ENCODE assay signal across 8 cellular contexts in genomic region chr9:62838024-62838718, GRCh38.
DNase-seq lines count a peak whose midpoint lies in the region; ATAC-seq, FAIRE-seq and TF ChIP-seq lines count a peak whose summit lies in the region.
"Not testable (repeated sequence)": the region's sequence is repeated elsewhere in the genome, so short reads cannot be mapped to it uniquely, and the experiment has no call there.

No MANE protein-coding gene starts in this region.

- H3K27me3 ChIP-seq in K562 (ENCODE audit: control insufficient read depth in 2 of 2, insufficient read depth in 2 of 2, low read length in 2 of 2); ovary: not testable (repeated sequence)

- BruUV-seq in K562 (replicated peaks; lab: Mats Ljungman, UMichigan) = not testable (repeated sequence)

- H3K27ac ChIP-seq in K562 (ENCODE audit: extremely low read depth, low read depth, low read length); ovary: not testable (repeated sequence)

- in situ Hi-C loops in K562 (cut with MboI) = not testable (repeated sequence)

- not testable (repeated sequence) for H3K4me2 ChIP-seq in K562 (ENCODE audit: insufficient read depth, low read length)

- intact Hi-C loops in K562 (cut with micrococcal nuclease); left cardiac atrium (cut with DNase I); ovary (cut with DNase I): not testable (repeated sequence)

- H3K4me1 ChIP-seq in K562 (replicated peaks in 1 of 2; ENCODE audit: control insufficient read depth in 2 of 2, insufficient read depth in 2 of 2, low read length in 2 of 2); ovary (ENCODE audit: insufficient read depth): not testable (repeated sequence)

- not testable (repeated sequence) for H3K79me2 ChIP-seq in K562 (ENCODE audit: control insufficient read depth, insufficient read depth, low read length)

- not testable (repeated sequence) for H3K9me3 ChIP-seq in K562 (replicated peaks; ENCODE audit: control insufficient read depth, insufficient read depth, low read depth, low read length); ovary

- POLR2A ChIA-PET in WTC11 (lab: Charles Lee); K562 (lab: Yijun Ruan, JAX): not testable (repeated sequence)

- FAIRE-seq in K562 (lab: Jason Lieb, UNC) = not testable (repeated sequence)

- CTCF ChIA-PET in WTC11 (lab: Charles Lee); K562 (lab: Yijun Ruan, JAX; ENCODE audit: low intra/inter-chr PET ratio): not testable (repeated sequence)

- not testable (repeated sequence) for H3K4me1 Mint-ChIP-seq in WTC11; stimulated activated memory B cell treated with anti-CD40 and anti-IgM and Interleukin-4, amounts not matched to agents 10 μg/mL and 1 μg/mL and 100 μg/mL, for 72 hours

- peak overlapping the region; percentile 72 for H3K4me3 Mint-ChIP-seq in WTC11
- peak overlapping the region; percentile 82 for H3K4me3 Mint-ChIP-seq in stimulated activated memory B cell treated with anti-CD40 and anti-IgM and Interleukin-4, amounts not matched to agents 10 μg/mL and 1 μg/mL and 100 μg/mL, for 72 hours

- not testable (repeated sequence) for H3K9me1 ChIP-seq in K562 (ENCODE audit: control insufficient read depth, insufficient read depth, low read length)

- ATAC-seq in GM21528 (IDR thresholded peaks at IDR 0.05; ENCODE audit: low FRiP score, unreplicated experiment) (peak; percentile 100), HG03558 (IDR thresholded peaks at IDR 0.05; ENCODE audit: extremely low read depth, unreplicated experiment) (peak; percentile 99), WTC11 (peak; percentile 93), K562 (peak; percentile 92), left cardiac atrium (peak; percentile 100)
- ATAC-seq in stimulated activated memory B cell treated with anti-CD40 and anti-IgM and Interleukin-4, amounts not matched to agents 10 μg/mL and 1 μg/mL and 100 μg/mL, for 72 hours = peak; percentile 100

- not testable (repeated sequence) for H3K27ac Mint-ChIP-seq in WTC11
- peak overlapping the region; percentile 69 for H3K27ac Mint-ChIP-seq in stimulated activated memory B cell treated with anti-CD40 and anti-IgM and Interleukin-4, amounts not matched to agents 10 μg/mL and 1 μg/mL and 100 μg/mL, for 72 hours

- not testable (repeated sequence) for H3K9me3 Mint-ChIP-seq in WTC11; stimulated activated memory B cell treated with anti-CD40 and anti-IgM and Interleukin-4, amounts not matched to agents 10 μg/mL and 1 μg/mL and 100 μg/mL, for 72 hours

- H2AFZ ChIP-seq in K562 (ENCODE audit: low read depth, low read length) = not testable (repeated sequence)

- H3K36me3 ChIP-seq in K562 (ENCODE audit: control insufficient read depth, insufficient read depth, low read length); ovary: not testable (repeated sequence)

- 9% methylated on average over 31 of the region's 60 CpGs for WGBS in K562 (ENCODE audit: insufficient coverage, low coverage, missing lambda C conversion rate)
- WGBS in ovary, 3 donors = 0 to 3% (median 1%) methylated on average over 43 to 57 of the region's 60 CpGs

- peak; percentile 89 for DNase-seq in ELF-1 (ENCODE audit: low read depth, low spot score)
- peak; percentile 90 for DNase-seq in WTC11 (ENCODE audit: low spot score)
- DNase-seq in K562 (ENCODE audit: extremely low read depth in 1 of 4, low spot score in 3 of 4) = peak in 3 of 4 experiments; percentile 10 to 58 (median 16)
- DNase-seq in left cardiac atrium = peak; percentile 90
- peak in 4 of 5 donors; percentile 45 to 72 (median 68) for DNase-seq in ovary

- TF ChIP-seq POLR2A in K562 (conservative IDR thresholded peaks at IDR 0.05); ovary (IDR thresholded peaks at IDR 0.05): not testable (repeated sequence)

- not testable (repeated sequence) for H4K20me1 ChIP-seq in K562 (replicated peaks; ENCODE audit: control insufficient read depth, insufficient read depth, low read length)

- H3K27me3 Mint-ChIP-seq in WTC11 (ENCODE audit: low read depth) = peaks cover 79% of the 10 kb centered on the region
- not testable (repeated sequence) for H3K27me3 Mint-ChIP-seq in stimulated activated memory B cell treated with anti-CD40 and anti-IgM and Interleukin-4, amounts not matched to agents 10 μg/mL and 1 μg/mL and 100 μg/mL, for 72 hours

- not testable (repeated sequence) for TF ChIP-seq RAD21 in K562 (CRISPR knock-in tag; conservative IDR thresholded peaks at IDR 0.05 in 1 of 2, IDR thresholded peaks at IDR 0.05 in 1 of 2)

- not testable (repeated sequence) for H3K9ac ChIP-seq in K562 (ENCODE audit: insufficient read depth in 1 of 2, low read depth in 2 of 2, low read length in 2 of 2)

- H3K4me3 ChIP-seq in K562 = not testable (repeated sequence)
- H3K4me3 ChIP-seq in ovary = peak overlapping the region; percentile 16

- not testable (repeated sequence) for TF ChIP-seq CTCF in WTC11 (IDR thresholded peaks at IDR 0.05); K562 (IDR thresholded peaks at IDR 0.05 in 2 of 3, conservative IDR thresholded peaks at IDR 0.05 in 1 of 3; ENCODE audit: insufficient read depth in 2 of 3, low read depth in 1 of 3, low read length in 3 of 3); ovary (IDR thresholded peaks at IDR 0.05)

- not testable (repeated sequence) for H3K36me3 Mint-ChIP-seq in WTC11; stimulated activated memory B cell treated with anti-CD40 and anti-IgM and Interleukin-4, amounts not matched to agents 10 μg/mL and 1 μg/mL and 100 μg/mL, for 72 hours

- TF ChIP-seq EP300 in K562 (IDR thresholded peaks at IDR 0.05; ENCODE audit: low read length); ovary (IDR thresholded peaks at IDR 0.05): not testable (repeated sequence)

TF ChIP-seq in WTC11, 78 proteins besides CTCF, POLR2A, EP300 and RAD21:
- peak; percentile 39; the same call in 1 of the 2 replicates for TF ChIP-seq FOXK1 (CRISPR knock-in tag; IDR thresholded peaks at IDR 0.05)

TF ChIP-seq in K562, 482 proteins besides CTCF, POLR2A, EP300 and RAD21:
- TF ChIP-seq NRF1 (conservative IDR thresholded peaks at IDR 0.05 in 1 of 2, IDR thresholded peaks at IDR 0.05 in 1 of 2) = peak; percentile 37 to 38; a peak in 3 of 4 replicates

Comparison
In these comparisons a context has a peak if more than half of its experiments do, and no peak if none do; other contexts are left out.
1. DNase-seq: peak in every context shown above with its lines; median percentile 90 in WTC11; 90 in left cardiac atrium; 89 in ELF-1; 68 in ovary; 16 in K562.